11 cellular contexts compared by ENCODE assay signal in genomic region chr15:48191574-48192225, GRCh38. TPM values are rescaled to one million over a fixed set of nuclear protein-coding genes. Genes with fewer than 3 reads are reported as not detected.
DNase-seq lines count a peak whose midpoint lies in the region.
"Had no signal": no experiment of that assay in that cellular context is flagged by ENCODE, and none has a peak within 500 bp of the region (broad histone marks: within the 10 kb centered on the region; RNA-seq: fewer than 3 reads in every experiment).

CTXN2 (plus strand) TSS chr15:48191665; CDS start chr15:48201301, 9,636 bp downstream.

- H3K4me1 Mint-ChIP-seq in T-helper 2 cell treated with Interferon-gamma antibody and Interleukin-4, amounts not matched to agents 5 μg/mL and 100 μg/mL, for 36 hours (ENCODE audit: low read depth): peaks cover 3% of the 10 kb centered on the region
- H3K4me1 Mint-ChIP-seq in CD4-positive, alpha-beta memory T cell: peaks cover 0 to 2% (median 0%) of the 10 kb centered on the region in 4 donors

- DNase-seq in DMS153 (lab: John Stamatoyannopoulos, UW) (peak; percentile 14), DMS153 treated with DMSO at 0.1 percent for 48 hours (lab: John Stamatoyannopoulos, UW; ENCODE audit: unreplicated experiment) (no peak), iPS DF 6.9 (ENCODE audit: low read depth, low spot score) (no peak), renal cortical epithelial cell (ENCODE audit: low read depth) (peak; percentile 36), GM03348 (ENCODE audit: low spot score) (no peak)
- no peak for DNase-seq in T-helper 2 cell treated with Interferon-gamma antibody and Interleukin-4, amounts not matched to agents 5 μg/mL and 100 μg/mL, for 36 hours (ENCODE audit: low spot score)
- no peak for DNase-seq in CD4-positive, alpha-beta memory T cell
- no peak for DNase-seq in stimulated activated CD4-positive, alpha-beta T cell treated with anti-CD3 and anti-CD28 coated beads, Interleukin-1b, Interleukin-23, amount 100 ng/mL, for 48 hours

- CTCF ChIA-PET in CD4-positive, alpha-beta memory T cell (lab: Charles Lee; ENCODE audit: partially characterized antibody): no interaction called here

- no CpG with 5 or more reads among the region's 31 CpGs for WGBS in iPS DF 6.9 (ENCODE audit: insufficient coverage, insufficient read length)

- no peaks in the 10 kb centered on the region for H3K9me3 ChIP-seq in iPS DF 6.9 (ENCODE audit: control insufficient read depth, insufficient read depth, low read length)
- H3K9me3 ChIP-seq in CD4-positive, alpha-beta memory T cell (ENCODE audit: control insufficient read depth in 1 of 2, low read length in 2 of 2): no peaks in the 10 kb centered on the region

- POLR2A ChIA-PET in CD4-positive, alpha-beta memory T cell (lab: Charles Lee; ENCODE audit: partially characterized antibody): no interaction called here

- H3K4me3 Mint-ChIP-seq in T-helper 2 cell treated with Interferon-gamma antibody and Interleukin-4, amounts not matched to agents 5 μg/mL and 100 μg/mL, for 36 hours: peak within 1 kb of the TSS; percentile 49
- H3K4me3 Mint-ChIP-seq in CD4-positive, alpha-beta memory T cell: no peak within 1 kb of the TSS

- peaks cover 30% of the 10 kb centered on the region for H3K27me3 Mint-ChIP-seq in T-helper 2 cell treated with Interferon-gamma antibody and Interleukin-4, amounts not matched to agents 5 μg/mL and 100 μg/mL, for 36 hours (ENCODE audit: low read depth)
- H3K27me3 Mint-ChIP-seq in CD4-positive, alpha-beta memory T cell: peaks cover 15 to 21% of the 10 kb centered on the region in 2 donors

- H3K9me3 Mint-ChIP-seq in T-helper 2 cell treated with Interferon-gamma antibody and Interleukin-4, amounts not matched to agents 5 μg/mL and 100 μg/mL, for 36 hours: peaks cover 3% of the 10 kb centered on the region
- peaks cover 0 to 12% (median 1%) of the 10 kb centered on the region in 8 donors for H3K9me3 Mint-ChIP-seq in CD4-positive, alpha-beta memory T cell

- intact Hi-C loops in CD4-positive, alpha-beta memory T cell (cut with micrococcal nuclease): loop anchor here (10.0 kb wide), 1 partner anchor 63 kb away; no protein-coding TSS in a partner anchor

- no peak within 1 kb of the TSS for H3K27ac ChIP-seq in iPS DF 6.9 (ENCODE audit: low read length)
- no peak within 1 kb of the TSS for H3K27ac ChIP-seq in CD4-positive, alpha-beta memory T cell (ENCODE audit: low read depth, low read length)
- H3K27ac ChIP-seq: 22Rv1 had no signal

- H3K27ac Mint-ChIP-seq in T-helper 2 cell treated with Interferon-gamma antibody and Interleukin-4, amounts not matched to agents 5 μg/mL and 100 μg/mL, for 36 hours: no peak within 1 kb of the TSS
- no peak within 1 kb of the TSS for H3K27ac Mint-ChIP-seq in CD4-positive, alpha-beta memory T cell

- H3K4me1 ChIP-seq in iPS DF 6.9 (ENCODE audit: control insufficient read depth, insufficient read depth, low read length): no peaks in the 10 kb centered on the region
- no peaks in the 10 kb centered on the region for H3K4me1 ChIP-seq in CD4-positive, alpha-beta memory T cell (ENCODE audit: insufficient read depth, low read length)

- no peaks in the 10 kb centered on the region for H3K27me3 ChIP-seq in iPS DF 6.9 (ENCODE audit: control insufficient read depth, insufficient read depth, low read length)
- H3K27me3 ChIP-seq in CD4-positive, alpha-beta memory T cell (ENCODE audit: insufficient read depth, low read length): peaks cover 6% of the 10 kb centered on the region

- peak within 1 kb of the TSS; percentile 36; the same call in 1 of the 2 replicates for H3K4me3 ChIP-seq in iPS DF 6.9 (ENCODE audit: low read length)
- H3K4me3 ChIP-seq in CD4-positive, alpha-beta memory T cell (ENCODE audit: low read length in 2 of 2): no peak within 1 kb of the TSS

- no peaks in the 10 kb centered on the region for H3K36me3 Mint-ChIP-seq in T-helper 2 cell treated with Interferon-gamma antibody and Interleukin-4, amounts not matched to agents 5 μg/mL and 100 μg/mL, for 36 hours (ENCODE audit: low read depth)
- H3K36me3 Mint-ChIP-seq in CD4-positive, alpha-beta memory T cell: no peaks in the 10 kb centered on the region

- H3K36me3 ChIP-seq in iPS DF 6.9 (ENCODE audit: control insufficient read depth, insufficient read depth, low read length): no peaks in the 10 kb centered on the region
- H3K36me3 ChIP-seq in CD4-positive, alpha-beta memory T cell (ENCODE audit: insufficient read depth, low read length): no peaks in the 10 kb centered on the region

RNA-seq across cellular contexts. Expression of gene CTXN2, which starts in this region (rescaled TPM):
- 0.05 TPM in 1 of 2 replicates, not detected in the other for total RNA-seq in renal cortical epithelial cell
- total RNA-seq in CD4-positive, alpha-beta memory T cell: not detected
- not detected for polyA plus RNA-seq in CD4-positive, alpha-beta memory T cell
- total RNA-seq: HT-29, mesenteric fat pad had no signal

Comparison
In these comparisons a context has a peak if more than half of its experiments do, and no peak if none do; other contexts are left out.
1. Peak in DNase-seq in renal cortical epithelial cell; RNA of the gene not detected or under 1 TPM.